ENCODE assay signal across 10 cellular contexts in genomic region chr15:67834249-67834592, GRCh38. TPM values are rescaled to one million over a fixed set of nuclear protein-coding genes. Genes with fewer than 3 reads are reported as not detected.
DNase-seq lines count a peak whose midpoint lies in the region; ATAC-seq and TF ChIP-seq lines count a peak whose summit lies in the region.
"Had no signal": no experiment of that assay in that cellular context is flagged by ENCODE, and none has a peak within 500 bp of the region (broad histone marks: within the 10 kb centered on the region; RNA-seq: fewer than 3 reads in every experiment).

No MANE protein-coding gene starts in this region.

- no peak overlapping the region for H3K9ac ChIP-seq in iPS-20b (ENCODE audit: low read depth, low read length)

- H3K4me3 ChIP-seq in iPS-20b (ENCODE audit: low read length) = peak overlapping the region; percentile 55

- POLR2A ChIA-PET in activated B cell treated with CpG ODN at 0.5 μM for 24 hours (lab: Charles Lee) = no interaction called here

- CTCF ChIA-PET in activated B cell treated with CpG ODN at 0.5 μM for 24 hours (lab: Charles Lee) = interaction anchor here (0.5 to 5.3 kb wide), 3 partner anchors 50 to 933 kb away, joined by 3 to 56 read pairs (median 18); no protein-coding TSS in a partner anchor

- no peaks in the 10 kb centered on the region; the same call in 1 of the 2 replicates for H3K9me3 ChIP-seq in iPS-20b (ENCODE audit: insufficient read depth, low read depth, low read length)

- H3K4me1 ChIP-seq in iPS-20b (ENCODE audit: insufficient read depth, low read length) = peaks cover 18% of the 10 kb centered on the region

- no peaks in the 10 kb centered on the region for H3K36me3 ChIP-seq in iPS-20b (ENCODE audit: insufficient read depth, low read depth, low read length)

- H3K36me3 Mint-ChIP-seq in T-helper 2 cell treated with Interferon-gamma antibody and Interleukin-4, amounts not matched to agents 5 μg/mL and 100 μg/mL, for 36 hours (ENCODE audit: low read depth) = no peaks in the 10 kb centered on the region
- H3K36me3 Mint-ChIP-seq in activated B cell treated with CpG ODN at 0.5 μM for 24 hours (ENCODE audit: low read depth) = no peaks in the 10 kb centered on the region

- H3K27me3 Mint-ChIP-seq in T-helper 2 cell treated with Interferon-gamma antibody and Interleukin-4, amounts not matched to agents 5 μg/mL and 100 μg/mL, for 36 hours (ENCODE audit: low read depth) = peaks cover 87% of the 10 kb centered on the region
- peaks cover 51% of the 10 kb centered on the region for H3K27me3 Mint-ChIP-seq in activated B cell treated with CpG ODN at 0.5 μM for 24 hours
- peaks cover 92% of the 10 kb centered on the region for H3K27me3 Mint-ChIP-seq in stimulated activated naive CD8-positive, alpha-beta T cell treated with anti-CD3 and anti-CD28 coated beads, Interleukin-15, amount 100 ng/mL, for 72 hours

- ATAC-seq in activated B cell treated with CpG ODN at 0.5 μM for 24 hours (ENCODE audit: low read depth) = no peak
- ATAC-seq in stimulated activated naive CD8-positive, alpha-beta T cell treated with anti-CD3 and anti-CD28 coated beads, Interleukin-15, amount 100 ng/mL, for 72 hours = no peak

- H3K27ac Mint-ChIP-seq in T-helper 2 cell treated with Interferon-gamma antibody and Interleukin-4, amounts not matched to agents 5 μg/mL and 100 μg/mL, for 36 hours = no peak overlapping the region
- H3K27ac Mint-ChIP-seq in activated B cell treated with CpG ODN at 0.5 μM for 24 hours = no peak overlapping the region
- H3K27ac Mint-ChIP-seq in stimulated activated naive CD8-positive, alpha-beta T cell treated with anti-CD3 and anti-CD28 coated beads, Interleukin-15, amount 100 ng/mL, for 72 hours = no peak overlapping the region

- peaks cover 23% of the 10 kb centered on the region for H3K4me1 Mint-ChIP-seq in T-helper 2 cell treated with Interferon-gamma antibody and Interleukin-4, amounts not matched to agents 5 μg/mL and 100 μg/mL, for 36 hours (ENCODE audit: low read depth)
- H3K4me1 Mint-ChIP-seq in activated B cell treated with CpG ODN at 0.5 μM for 24 hours = peaks cover 50% of the 10 kb centered on the region
- peaks cover 71% of the 10 kb centered on the region for H3K4me1 Mint-ChIP-seq in stimulated activated naive CD8-positive, alpha-beta T cell treated with anti-CD3 and anti-CD28 coated beads, Interleukin-15, amount 100 ng/mL, for 72 hours

- DNase-seq in T-helper 2 cell treated with Interferon-gamma antibody and Interleukin-4, amounts not matched to agents 5 μg/mL and 100 μg/mL, for 36 hours (ENCODE audit: low spot score) = no peak
- DNase-seq in T-helper 2 cell = no peak
- no peak for DNase-seq in activated B cell treated with CpG ODN at 0.5 μM for 24 hours
- DNase-seq in stimulated activated naive CD8-positive, alpha-beta T cell treated with anti-CD3 and anti-CD28 coated beads, Interleukin-15, amount 100 ng/mL, for 72 hours = no peak
- no peak for DNase-seq in NCI-H187 treated with DMSO at 0.1 percent for 48 hours (lab: John Stamatoyannopoulos, UW)
- DNase-seq in NCI-H2227 (lab: John Stamatoyannopoulos, UW; ENCODE audit: unreplicated experiment) = no peak
- no peak for DNase-seq in HUDEP-2 (lab: John Stamatoyannopoulos, UW; ENCODE audit: unreplicated experiment in 76 of 76)

- no peak overlapping the region for H3K27ac ChIP-seq in iPS-20b (ENCODE audit: low read length)

- TF ChIP-seq CTCF in activated B cell treated with CpG ODN at 0.5 μM for 24 hours (IDR thresholded peaks at IDR 0.05) = no peak

- H3K27me3 ChIP-seq in iPS-20b (ENCODE audit: insufficient read depth, low read length) = peaks cover 100% of the 10 kb centered on the region

- H3K9me3 Mint-ChIP-seq in T-helper 2 cell treated with Interferon-gamma antibody and Interleukin-4, amounts not matched to agents 5 μg/mL and 100 μg/mL, for 36 hours = no peaks in the 10 kb centered on the region
- H3K9me3 Mint-ChIP-seq in activated B cell treated with CpG ODN at 0.5 μM for 24 hours = no peaks in the 10 kb centered on the region
- no peaks in the 10 kb centered on the region for H3K9me3 Mint-ChIP-seq in stimulated activated naive CD8-positive, alpha-beta T cell treated with anti-CD3 and anti-CD28 coated beads, Interleukin-15, amount 100 ng/mL, for 72 hours

- peak overlapping the region; percentile 77 for H3K4me3 Mint-ChIP-seq in T-helper 2 cell treated with Interferon-gamma antibody and Interleukin-4, amounts not matched to agents 5 μg/mL and 100 μg/mL, for 36 hours
- peak overlapping the region; percentile 79 for H3K4me3 Mint-ChIP-seq in activated B cell treated with CpG ODN at 0.5 μM for 24 hours
- H3K4me3 Mint-ChIP-seq in stimulated activated naive CD8-positive, alpha-beta T cell treated with anti-CD3 and anti-CD28 coated beads, Interleukin-15, amount 100 ng/mL, for 72 hours = peak overlapping the region; percentile 73 to 88

- intact Hi-C loops in activated B cell treated with CpG ODN at 0.5 μM for 24 hours (cut with micrococcal nuclease) = loop anchor here (1.0 to 10.0 kb wide), 6 partner anchors 13 to 1329 kb away; partner anchors contain the start of genes RPL4, SMAD6 and ZWILCH

RNA-seq across cellular contexts. Expression of gene RNU6-1, which starts 5.6 kb away (rescaled TPM):
- total RNA-seq in activated B cell treated with CpG ODN at 0.5 μM for 24 hours = not detected in 2 replicates
- total RNA-seq: renal cortical epithelial cell, SK-MEL-5 had no signal

RNA-seq across cellular contexts. Expression of gene SKOR1, which starts 8.9 kb away (rescaled TPM):
- total RNA-seq in activated B cell treated with CpG ODN at 0.5 μM for 24 hours = 0.53 and 0.64 TPM in 2 replicates
- total RNA-seq: SK-MEL-5 had no signal
